In genomic region chr1:209390764-209391163, GRCh38 we compare ENCODE assay signal across 19 cellular contexts.
A peak's percentile ranks its signal among the peaks of the same experiment; 100 is the strongest.
DNase-seq lines count a peak whose midpoint lies in the region; ATAC-seq, FAIRE-seq and TF ChIP-seq lines count a peak whose summit lies in the region.
"Had no signal": no experiment of that assay in that cellular context is flagged by ENCODE, and none has a peak within 500 bp of the region (broad histone marks: within the 10 kb centered on the region; RNA-seq: fewer than 3 reads in every experiment).

No MANE protein-coding gene starts in this region.

- no peaks in the 10 kb centered on the region for H3K27me3 ChIP-seq in foreskin keratinocyte
- H3K27me3 ChIP-seq: BE2C had no signal

- peaks cover 23% of the 10 kb centered on the region for H3K27me3 Mint-ChIP-seq in activated CD8-positive, alpha-beta memory T cell treated with anti-CD3 and anti-CD28 coated beads, Interleukin-2, amount 10 ng/mL, durations not matched to agents 7 days and 5 days

- H3K9me3 Mint-ChIP-seq in activated CD8-positive, alpha-beta memory T cell treated with anti-CD3 and anti-CD28 coated beads, Interleukin-2, amount 10 ng/mL, durations not matched to agents 7 days and 5 days (ENCODE audit: low read depth): no peaks in the 10 kb centered on the region
- H3K9me3 Mint-ChIP-seq: H9 had no signal

- DNase-seq in RCC 7860 (ENCODE audit: low spot score) (peak; percentile 44), epithelial cell of prostate (ENCODE audit: low read depth, low spot score) (no peak), left kidney (ENCODE audit: low read depth, low spot score) (peak; percentile 41), foreskin keratinocyte (no peak)
- DNase-seq in activated CD8-positive, alpha-beta memory T cell treated with anti-CD3 and anti-CD28 coated beads, Interleukin-2, amount 10 ng/mL, durations not matched to agents 7 days and 5 days: no peak
- DNase-seq: BE2C; CD4-positive, alpha-beta memory T cell; DMS153; DND-41; GDM1; GOT3; H9 had no signal

- FAIRE-seq in RCC 7860 (lab: Jason Lieb, UNC): peak; percentile 40
- FAIRE-seq: A204.1, D721Med, GM12892, GM19239 had no signal

- no peaks in the 10 kb centered on the region for H3K36me3 Mint-ChIP-seq in activated CD8-positive, alpha-beta memory T cell treated with anti-CD3 and anti-CD28 coated beads, Interleukin-2, amount 10 ng/mL, durations not matched to agents 7 days and 5 days
- H3K36me3 Mint-ChIP-seq: CD4-positive, alpha-beta memory T cell had no signal

- no peak overlapping the region for H3K4me3 Mint-ChIP-seq in activated CD8-positive, alpha-beta memory T cell treated with anti-CD3 and anti-CD28 coated beads, Interleukin-2, amount 10 ng/mL, durations not matched to agents 7 days and 5 days
- H3K4me3 Mint-ChIP-seq: CD4-positive, alpha-beta memory T cell; H9 had no signal

- peaks cover 57% of the 10 kb centered on the region for H3K4me1 ChIP-seq in foreskin keratinocyte
- H3K4me1 ChIP-seq: BE2C had no signal

- CTCF ChIA-PET in activated CD8-positive, alpha-beta memory T cell treated with anti-CD3 and anti-CD28 coated beads, Interleukin-2, amount 10 ng/mL, durations not matched to agents 7 days and 5 days (lab: Charles Lee): no interaction called here

- no peak overlapping the region for H3K27ac Mint-ChIP-seq in activated CD8-positive, alpha-beta memory T cell treated with anti-CD3 and anti-CD28 coated beads, Interleukin-2, amount 10 ng/mL, durations not matched to agents 7 days and 5 days
- H3K27ac Mint-ChIP-seq: CD4-positive, alpha-beta memory T cell; H9 had no signal

- ATAC-seq in HG03159 (IDR thresholded peaks at IDR 0.05; ENCODE audit: unreplicated experiment) (no peak), foreskin keratinocyte (no peak), GM18502 (IDR thresholded peaks at IDR 0.05; ENCODE audit: poor library complexity, unreplicated experiment) (no peak)
- ATAC-seq in activated CD8-positive, alpha-beta memory T cell treated with anti-CD3 and anti-CD28 coated beads, Interleukin-2, amount 10 ng/mL, durations not matched to agents 7 days and 5 days: no peak

- H3K27ac ChIP-seq in epithelial cell of prostate (peak overlapping the region; percentile 98), foreskin keratinocyte (no peak overlapping the region)
- H3K27ac ChIP-seq: C4-2B had no signal

- H3K4me1 Mint-ChIP-seq in activated CD8-positive, alpha-beta memory T cell treated with anti-CD3 and anti-CD28 coated beads, Interleukin-2, amount 10 ng/mL, durations not matched to agents 7 days and 5 days: no peaks in the 10 kb centered on the region

- no peak for TF ChIP-seq CTCF in foreskin keratinocyte (conservative IDR thresholded peaks at IDR 0.05)

Comparison
In these comparisons a context has a peak if more than half of its experiments do, and no peak if none do; other contexts are left out.
1. DNase-seq: peak in RCC 7860 (single experiment) and left kidney (single experiment); none in epithelial cell of prostate (single experiment), activated CD8-positive, alpha-beta memory T cell treated with anti-CD3 and anti-CD28 coated beads, Interleukin-2, amount 10 ng/mL, durations not matched to agents 7 days and 5 days (single experiment) and foreskin keratinocyte (0 of 2).